In the genomic region with DNA sequence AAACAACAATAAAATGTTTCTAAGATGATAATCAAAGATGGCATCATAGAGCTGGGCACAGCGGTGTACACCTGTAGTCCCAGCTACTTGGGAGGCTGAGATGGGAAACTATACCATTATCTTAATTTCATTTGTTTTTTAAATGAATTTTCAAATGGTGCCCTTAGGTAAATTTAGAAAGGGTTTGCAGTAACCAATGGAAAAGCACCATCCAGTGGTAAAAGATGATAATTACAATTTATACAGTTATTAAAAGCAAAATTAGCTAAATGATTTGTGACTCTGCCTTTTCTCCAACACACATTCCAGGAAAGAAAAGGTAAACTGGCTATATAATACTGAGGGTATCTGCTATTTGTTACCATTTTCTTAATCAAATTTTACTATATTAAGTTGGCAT, we compare ENCODE assay signal across 9 cellular contexts. TPM values are rescaled to one million over a fixed set of nuclear protein-coding genes. Genes with fewer than 3 reads are reported as not detected.
DNase-seq lines count a peak whose midpoint lies in the region; ATAC-seq and TF ChIP-seq lines count a peak whose summit lies in the region.
"Had no signal": no experiment of that assay in that cellular context is flagged by ENCODE, and none has a peak within 500 bp of the region (broad histone marks: within the 10 kb centered on the region; RNA-seq: fewer than 3 reads in every experiment).

No MANE protein-coding gene starts in this region.

- ATAC-seq in GM19463 (IDR thresholded peaks at IDR 0.05; ENCODE audit: unreplicated experiment) (no peak), GM19467 (IDR thresholded peaks at IDR 0.05; ENCODE audit: unreplicated experiment) (no peak)

- H3K4me1 ChIP-seq in suprapubic skin, result peaks cover 7% of the 10 kb centered on the region

- H3K27me3 ChIP-seq in suprapubic skin, result no peaks in the 10 kb centered on the region

- TF ChIP-seq EP300 in suprapubic skin (IDR thresholded peaks at IDR 0.05), result no peak

- 75% methylated on average over 1 of the region's 1 CpG for WGBS in suprapubic skin

- H3K27ac ChIP-seq in suprapubic skin, result no peak overlapping the region

- H3K4me3 ChIP-seq in suprapubic skin, result no peak overlapping the region

- DNase-seq in NOMO-1 (lab: John Stamatoyannopoulos, UW; ENCODE audit: unreplicated experiment in 2 of 2) (peak; percentile 25 to 51), NOMO-1 treated with dmso at 0.1 percent for 144 hours (lab: John Stamatoyannopoulos, UW; ENCODE audit: unreplicated experiment) (no peak), NOMO-1 treated with DMSO at 0.1 percent for 48 hours (lab: John Stamatoyannopoulos, UW; ENCODE audit: unreplicated experiment) (peak; percentile 32), fibroblast of peridontal ligament (ENCODE audit: extremely low read depth) (peak; percentile 69), suprapubic skin (ENCODE audit: low spot score in 2 of 2) (no peak), NCI-H1436 (lab: John Stamatoyannopoulos, UW) (no peak)
- DNase-seq: COR-L47 had no signal

- TF ChIP-seq CTCF in suprapubic skin (IDR thresholded peaks at IDR 0.05), result peak; percentile 27 to 33

- no peaks in the 10 kb centered on the region for H3K36me3 ChIP-seq in suprapubic skin

- TF ChIP-seq POLR2A in suprapubic skin (IDR thresholded peaks at IDR 0.05), result no peak

- H3K9me3 ChIP-seq in suprapubic skin, result no peaks in the 10 kb centered on the region

RNA-seq across cellular contexts. Expression of gene ANKRD28, which starts 14.4 kb away (rescaled TPM):
- total RNA-seq in suprapubic skin, result 10 to 100 TPM; 24.4 to 62.3 (median 48.3) TPM

Comparison
In these comparisons a context has a peak if more than half of its experiments do, and no peak if none do; other contexts are left out.
1. DNase-seq: peak in NOMO-1 (2 of 2), NOMO-1 treated with DMSO at 0.1 percent for 48 hours (single experiment) and fibroblast of peridontal ligament (single experiment); none in NOMO-1 treated with dmso at 0.1 percent for 144 hours (single experiment), suprapubic skin (0 of 2) and NCI-H1436 (single experiment).